Comparison of ENCODE assay signal across 8 cellular contexts in the genomic region with DNA sequence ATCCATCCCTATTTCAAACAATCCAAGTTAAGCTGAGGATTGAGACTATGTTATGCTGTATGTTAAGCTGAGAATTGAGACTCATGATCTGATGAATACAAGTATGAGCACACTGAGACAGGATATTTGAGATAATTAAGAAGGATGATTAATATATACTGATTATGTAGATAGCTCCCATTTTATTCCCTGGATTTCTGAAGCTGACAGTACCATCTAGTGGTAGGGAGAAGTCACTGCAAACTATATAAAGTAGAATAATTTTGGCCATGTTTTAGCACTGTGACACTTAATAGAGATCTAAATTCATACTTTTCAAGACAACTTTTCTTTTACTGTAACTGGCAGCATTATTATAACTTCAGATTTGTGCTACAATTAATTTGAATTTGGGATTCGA. TPM values are rescaled to one million over a fixed set of nuclear protein-coding genes. Genes with fewer than 3 reads are reported as not detected.
A peak's percentile ranks its signal among the peaks of the same experiment; 100 is the strongest.
DNase-seq lines count a peak whose midpoint lies in the region; ATAC-seq, FAIRE-seq and TF ChIP-seq lines count a peak whose summit lies in the region.

No MANE protein-coding gene starts in this region.

- H2AK9ac ChIP-seq in IMR-90 (replicated peaks; ENCODE audit: low read depth, low read length, poor library complexity): no peak overlapping the region

- no peak for TF ChIP-seq EP300 in K562 (IDR thresholded peaks at IDR 0.05; ENCODE audit: low read length)

- no peak overlapping the region for H3K27ac ChIP-seq in IMR-90 (ENCODE audit: insufficient read depth, low read length)
- H3K27ac ChIP-seq in K562 (ENCODE audit: extremely low read depth, low read depth, low read length): no peak overlapping the region

- CTCF ChIA-PET in IMR-90 (lab: Yijun Ruan, JAX): interaction anchor here (0.6 to 1.2 kb wide), 5 partner anchors 10 to 65 kb away, joined by 3 to 5 read pairs (median 3); no protein-coding TSS in a partner anchor
- CTCF ChIA-PET in K562 (lab: Yijun Ruan, JAX; ENCODE audit: low intra/inter-chr PET ratio): no interaction called here
- CTCF ChIA-PET in activated CD4-positive, alpha-beta memory T cell treated with anti-CD3 and anti-CD28 coated beads for 36 hours (lab: Charles Lee): interaction anchor here (0.7 to 1.3 kb wide), 9 partner anchors 9 to 604 kb away, joined by 3 to 8 read pairs (median 4); no protein-coding TSS in a partner anchor

- H3K4me3 Mint-ChIP-seq in nephron: peak overlapping the region in 1 of 3 experiments; percentile 49
- H3K4me3 Mint-ChIP-seq in activated T-helper 17 cell treated with anti-CD3 and anti-CD28 coated beads, Interleukin-2, amount 50 U/mL, for 72 hours: no peak overlapping the region
- H3K4me3 Mint-ChIP-seq in activated CD4-positive, alpha-beta memory T cell treated with anti-CD3 and anti-CD28 coated beads for 36 hours: no peak overlapping the region

- peak; percentile 54 for FAIRE-seq in K562 (lab: Jason Lieb, UNC)

- no peaks in the 10 kb centered on the region; the same call in 2 of the 3 replicates for H3K79me2 ChIP-seq in K562 (ENCODE audit: control insufficient read depth, insufficient read depth, low read length)

- DNase-seq in DMS 273 treated with DMSO at 0.1 percent for 48 hours (lab: John Stamatoyannopoulos, UW) (peak; percentile 34), IMR-90 (peak; percentile 17), K562 (ENCODE audit: extremely low read depth in 1 of 4, low spot score in 3 of 4) (peak in 2 of 4 experiments; percentile 12 to 14)
- DNase-seq in activated CD4-positive, alpha-beta memory T cell treated with anti-CD3 and anti-CD28 coated beads for 36 hours: no peak

- H3K36me3 ChIP-seq in IMR-90 (ENCODE audit: control insufficient read depth, insufficient read depth, low read length) (no peaks in the 10 kb centered on the region), K562 (ENCODE audit: control insufficient read depth, insufficient read depth, low read length) (peaks cover 66% of the 10 kb centered on the region; the same call in 2 of the 3 replicates)

- H3K4me3 ChIP-seq in IMR-90 (ENCODE audit: insufficient read depth, low read depth, low read length) (no peak overlapping the region), K562 (no peak overlapping the region)

- peaks cover 5% of the 10 kb centered on the region for H3K4me1 Mint-ChIP-seq in nephron
- H3K4me1 Mint-ChIP-seq in activated T-helper 17 cell treated with anti-CD3 and anti-CD28 coated beads, Interleukin-2, amount 50 U/mL, for 72 hours: peaks cover 5% of the 10 kb centered on the region
- peaks cover 2% of the 10 kb centered on the region for H3K4me1 Mint-ChIP-seq in activated CD4-positive, alpha-beta memory T cell treated with anti-CD3 and anti-CD28 coated beads for 36 hours (ENCODE audit: low read depth)

- no peak overlapping the region for H3K18ac ChIP-seq in IMR-90 (ENCODE audit: low read depth, low read length)

- H2AK5ac ChIP-seq in IMR-90 (ENCODE audit: low read depth, low read length): no peak overlapping the region

- no peaks in the 10 kb centered on the region for H3K79me1 ChIP-seq in IMR-90 (ENCODE audit: low read depth in 1 of 2, low read length in 2 of 2)

- H3K27ac Mint-ChIP-seq in nephron: peak overlapping the region; percentile 2 to 44 (median 6)
- no peak overlapping the region for H3K27ac Mint-ChIP-seq in activated T-helper 17 cell treated with anti-CD3 and anti-CD28 coated beads, Interleukin-2, amount 50 U/mL, for 72 hours
- H3K27ac Mint-ChIP-seq in activated CD4-positive, alpha-beta memory T cell treated with anti-CD3 and anti-CD28 coated beads for 36 hours: no peak overlapping the region

- H4K5ac ChIP-seq in IMR-90 (ENCODE audit: low read depth, low read length): no peak overlapping the region

- H4K20me1 ChIP-seq in IMR-90 (ENCODE audit: insufficient read depth, low read length) (no peaks in the 10 kb centered on the region), K562 (replicated peaks; ENCODE audit: control insufficient read depth, insufficient read depth, low read length) (no peaks in the 10 kb centered on the region)

- H3K9me1 ChIP-seq in IMR-90 (ENCODE audit: insufficient read depth, low read length) (no peaks in the 10 kb centered on the region), K562 (ENCODE audit: control insufficient read depth, insufficient read depth, low read length) (no peaks in the 10 kb centered on the region)

- BruUV-seq in IMR-90 (replicated peaks; lab: Mats Ljungman, UMichigan): no TSS peak
- no TSS peak for BruUV-seq in K562 (replicated peaks; lab: Mats Ljungman, UMichigan)

- H3K27me3 ChIP-seq in IMR-90 (ENCODE audit: control insufficient read depth, insufficient read depth, low read length) (no peaks in the 10 kb centered on the region), K562 (ENCODE audit: control insufficient read depth in 2 of 2, insufficient read depth in 2 of 2, low read length in 2 of 2) (no peaks in the 10 kb centered on the region)

- in situ Hi-C loops in IMR-90 (cut with MboI; ENCODE audit: low sequenced_read_pairs) (no loop called here), K562 (cut with MboI) (no loop called here)

- H2BK15ac ChIP-seq in IMR-90 (ENCODE audit: low read depth, low read length): no peak overlapping the region

- no peaks in the 10 kb centered on the region for H3K9me3 Mint-ChIP-seq in nephron
- no peaks in the 10 kb centered on the region for H3K9me3 Mint-ChIP-seq in activated T-helper 17 cell treated with anti-CD3 and anti-CD28 coated beads, Interleukin-2, amount 50 U/mL, for 72 hours
- H3K9me3 Mint-ChIP-seq in activated CD4-positive, alpha-beta memory T cell treated with anti-CD3 and anti-CD28 coated beads for 36 hours: no peaks in the 10 kb centered on the region

- no peak overlapping the region for H2BK20ac ChIP-seq in IMR-90 (ENCODE audit: low read depth, low read length)

- H4K91ac ChIP-seq in IMR-90 (ENCODE audit: insufficient read depth, low read depth, low read length): no peak overlapping the region

- H3K23ac ChIP-seq in IMR-90 (ENCODE audit: low read depth, low read length): no peak overlapping the region

- H3K4me2 ChIP-seq in IMR-90 (ENCODE audit: low read depth, low read length): no peak overlapping the region
- H3K4me2 ChIP-seq in K562 (ENCODE audit: insufficient read depth, low read length): no peak overlapping the region

- peaks cover 18% of the 10 kb centered on the region for H3K36me3 Mint-ChIP-seq in nephron (ENCODE audit: low read depth)
- peaks cover 62% of the 10 kb centered on the region for H3K36me3 Mint-ChIP-seq in activated T-helper 17 cell treated with anti-CD3 and anti-CD28 coated beads, Interleukin-2, amount 50 U/mL, for 72 hours (ENCODE audit: low read depth)
- peaks cover 9% of the 10 kb centered on the region for H3K36me3 Mint-ChIP-seq in activated CD4-positive, alpha-beta memory T cell treated with anti-CD3 and anti-CD28 coated beads for 36 hours

- H3K4me1 ChIP-seq in IMR-90 (ENCODE audit: control insufficient read depth, insufficient read depth, low read length) (no peaks in the 10 kb centered on the region), K562 (replicated peaks in 1 of 2; ENCODE audit: control insufficient read depth in 2 of 2, insufficient read depth in 2 of 2, low read length in 2 of 2) (no peaks in the 10 kb centered on the region)

- H2BK120ac ChIP-seq in IMR-90 (ENCODE audit: low read depth, low read length): no peak overlapping the region

- TF ChIP-seq RAD21 in IMR-90 (IDR thresholded peaks at IDR 0.05; ENCODE audit: low read length) (peak; percentile 59), K562 (CRISPR knock-in tag; conservative IDR thresholded peaks at IDR 0.05 in 1 of 2, IDR thresholded peaks at IDR 0.05 in 1 of 2) (peak; percentile 58 to 77; a peak in 3 of 4 replicates)

- no peak overlapping the region for H3K4ac ChIP-seq in IMR-90 (ENCODE audit: low read depth, low read length)

- H3K9ac ChIP-seq in IMR-90 (ENCODE audit: low read depth, low read length): no peak overlapping the region
- H3K9ac ChIP-seq in K562 (ENCODE audit: insufficient read depth in 1 of 2, low read depth in 2 of 2, low read length in 2 of 2): no peak overlapping the region

- TF ChIP-seq POLR2A in IMR-90 (IDR thresholded peaks at IDR 0.05; ENCODE audit: low read depth, low read length): no peak
- no peak for TF ChIP-seq POLR2A in K562 (conservative IDR thresholded peaks at IDR 0.05)

- no peak overlapping the region for H2AFZ ChIP-seq in IMR-90 (replicated peaks; ENCODE audit: low read length, poor library complexity)
- no peak overlapping the region for H2AFZ ChIP-seq in K562 (ENCODE audit: low read depth, low read length)

- H3K27me3 Mint-ChIP-seq in nephron (ENCODE audit: low read depth): no peaks in the 10 kb centered on the region
- H3K27me3 Mint-ChIP-seq in activated T-helper 17 cell treated with anti-CD3 and anti-CD28 coated beads, Interleukin-2, amount 50 U/mL, for 72 hours: no peaks in the 10 kb centered on the region
- no peaks in the 10 kb centered on the region for H3K27me3 Mint-ChIP-seq in activated CD4-positive, alpha-beta memory T cell treated with anti-CD3 and anti-CD28 coated beads for 36 hours

- intact Hi-C loops in IMR-90 (cut with micrococcal nuclease) (no loop called here), K562 (cut with micrococcal nuclease) (loop anchor here (2.0 kb wide), 1 partner anchor 149 kb away; no protein-coding TSS in a partner anchor)
- intact Hi-C loops in activated CD4-positive, alpha-beta memory T cell treated with anti-CD3 and anti-CD28 coated beads for 36 hours (cut with micrococcal nuclease): loop anchor here (10.0 kb wide), 1 partner anchor 601 kb away; no protein-coding TSS in a partner anchor

- H3K9me3 ChIP-seq in IMR-90 (ENCODE audit: control insufficient read depth, insufficient read depth, low read length) (no peaks in the 10 kb centered on the region), K562 (replicated peaks; ENCODE audit: control insufficient read depth, insufficient read depth, low read depth, low read length) (no peaks in the 10 kb centered on the region)

- POLR2A ChIA-PET in IMR-90 (lab: Charles Lee; ENCODE audit: unreplicated experiment): no interaction called here
- POLR2A ChIA-PET in K562 (lab: Yijun Ruan, JAX): interaction anchor here (0.8 kb wide), 1 partner anchor 10 kb away, joined by 4 read pairs; no protein-coding TSS in a partner anchor
- POLR2A ChIA-PET in activated CD4-positive, alpha-beta memory T cell treated with anti-CD3 and anti-CD28 coated beads for 36 hours (lab: Charles Lee): no interaction called here

- ATAC-seq in IMR-90 (ENCODE audit: low read depth): peak; percentile 77
- peak; percentile 56; the same call in 2 of the 3 replicates for ATAC-seq in K562
- ATAC-seq in activated T-helper 17 cell treated with anti-CD3 and anti-CD28 coated beads, Interleukin-2, amount 50 U/mL, for 72 hours (replicated peaks): no peak
- no peak for ATAC-seq in HG03097 (IDR thresholded peaks at IDR 0.05; ENCODE audit: low FRiP score, unreplicated experiment)
- ATAC-seq in GM21367 (IDR thresholded peaks at IDR 0.05; ENCODE audit: unreplicated experiment): no peak

- no peak overlapping the region for H2BK5ac ChIP-seq in IMR-90 (ENCODE audit: low read depth, low read length, poor library complexity, severe bottlenecking)

- no peak overlapping the region for H3K56ac ChIP-seq in IMR-90 (ENCODE audit: extremely low read depth, insufficient read depth, low read length)

- WGBS in IMR-90 (ENCODE audit: extremely low coverage in 2 of 2, insufficient read length in 1 of 2), 2 experiments: no CpG with 5 or more reads among the region's 1 CpG
- 33% methylated on average over 1 of the region's 1 CpG for WGBS in K562 (ENCODE audit: insufficient coverage, low coverage, missing lambda C conversion rate)

- dilution Hi-C loops in IMR-90 (cut with HindIII; ENCODE audit: low sequenced_read_pairs, unreplicated experiment): no loop called here

- peak; percentile 73 for TF ChIP-seq CTCF in IMR-90 (conservative IDR thresholded peaks at IDR 0.05; ENCODE audit: low read depth, low read length)
- peak; percentile 42 to 72 (median 46); a peak in 4 of 6 replicates for TF ChIP-seq CTCF in K562 (IDR thresholded peaks at IDR 0.05 in 2 of 3, conservative IDR thresholded peaks at IDR 0.05 in 1 of 3; ENCODE audit: insufficient read depth in 2 of 3, low read depth in 1 of 3, low read length in 3 of 3)
- peak; percentile 80 to 86 (median 82) for TF ChIP-seq CTCF in nephron (IDR thresholded peaks at IDR 0.05; ENCODE audit: unreplicated experiment in 3 of 3)

- H3K14ac ChIP-seq in IMR-90 (replicated peaks; ENCODE audit: low read depth, low read length): no peak overlapping the region

- H4K8ac ChIP-seq in IMR-90 (ENCODE audit: low read depth in 2 of 2, low read length in 2 of 2): no peak overlapping the region

RNA-seq across cellular contexts. Expression of gene PHF6, which starts 23.1 kb away (rescaled TPM):
- total RNA-seq in IMR-90 (2012; rRNA removed) (22.0 and 34.4 TPM in 2 replicates), K562 (2014; rRNA removed) (32.6 and 36.0 TPM in 2 replicates), K562 (2014; rRNA removed; fragmentation: Illumina TruSeq; extraction: Trizol) (47.7 and 54.4 TPM in 2 replicates), K562 (2015; rRNA removed; fragmentation: Illumina TruSeq; extraction: Trizol) (38.9 and 41.8 TPM in 2 replicates), K562 (2021) (57.6 and 62.2 TPM in 2 replicates)
- polyA plus RNA-seq in IMR-90 (2012; rRNA removed) (5.3 and 8.1 TPM in 2 replicates), K562 (2011; rRNA removed) (37.0 and 48.7 TPM in 2 replicates), K562 (2014; fragmentation: Illumina TruSeq; extraction: Trizol) (48.1 and 62.2 TPM in 2 replicates), K562 (2014; fragmentation: Nextera tagmentation; extraction: Ambion mirVana) (10 to 100 TPM; 41.2 to 54.8 TPM), K562 (2014; rRNA removed) (33.6 and 42.2 TPM in 2 replicates)
- polyA plus RNA-seq in IMR-90 (2012; cell fraction: cytosol; rRNA removed): 0.66 and 0.77 TPM in 2 replicates
- 0.37 and 5.9 TPM in 2 replicates for polyA plus RNA-seq in IMR-90 (2012; cell fraction: nucleus; rRNA removed; ENCODE audit: low replicate concordance)
- total RNA-seq in K562 (2011; cell fraction: chromatin; rRNA removed; ENCODE audit: low replicate concordance): 12.4 and 37.2 TPM in 2 replicates
- 5.7 and 7.8 TPM in 2 replicates for total RNA-seq in K562 (2011; cell fraction: nucleolus; rRNA removed)
- 20.0 and 41.1 TPM in 2 replicates for total RNA-seq in K562 (2011; cell fraction: nucleoplasm; rRNA removed)
- 4.7 and 14.3 TPM in 2 replicates for polyA plus RNA-seq in K562 (2011; cell fraction: cytosol; rRNA removed)
- 14.9 and 22.9 TPM in 2 replicates for polyA plus RNA-seq in K562 (2011; cell fraction: nucleus; rRNA removed)
- polyA plus RNA-seq in K562 (2012): 36.2 and 36.6 TPM in 2 replicates
- polyA minus RNA-seq in K562 (2011; rRNA and poly(A)+ RNA removed): 68.9 and 86.2 TPM in 2 replicates
- 24.2 and 25.9 TPM in 2 replicates for polyA minus RNA-seq in K562 (2011; cell fraction: cytosol; rRNA and poly(A)+ RNA removed)
- polyA minus RNA-seq in K562 (2011; cell fraction: nucleus; rRNA and poly(A)+ RNA removed): 9.3 and 20.1 TPM in 2 replicates
- total RNA-seq in activated T-helper 17 cell treated with anti-CD3 and anti-CD28 coated beads, Interleukin-2, amount 50 U/mL, for 72 hours: 10 to 100 TPM; 27.6 to 33.9 TPM
- 10 to 100 TPM; 45.0 to 46.7 TPM for total RNA-seq in activated CD4-positive, alpha-beta memory T cell treated with anti-CD3 and anti-CD28 coated beads for 36 hours

Comparison
In these comparisons a context has a peak if more than half of its experiments do, and no peak if none do; other contexts are left out.
1. ATAC-seq: peak in IMR-90 (single experiment) and K562 (single experiment); none in activated T-helper 17 cell treated with anti-CD3 and anti-CD28 coated beads, Interleukin-2, amount 50 U/mL, for 72 hours (single experiment), HG03097 (single experiment) and GM21367 (single experiment).
2. H3K27ac Mint-ChIP-seq: peak in nephron (3 of 3); none in activated T-helper 17 cell treated with anti-CD3 and anti-CD28 coated beads, Interleukin-2, amount 50 U/mL, for 72 hours (single experiment) and activated CD4-positive, alpha-beta memory T cell treated with anti-CD3 and anti-CD28 coated beads for 36 hours (single experiment).
3. Peak in every context shown above with its lines, with median percentiles within 50 percentile points of each other: CTCF ChIP-seq.